9 cellular contexts compared by ENCODE assay signal in genomic region chr9:122402403-122403268, GRCh38. TPM values are rescaled to one million over a fixed set of nuclear protein-coding genes. Genes with fewer than 3 reads are reported as not detected.
A peak's percentile ranks its signal among the peaks of the same experiment; 100 is the strongest.
DNase-seq lines count a peak whose midpoint lies in the region; ATAC-seq and TF ChIP-seq lines count a peak whose summit lies in the region.
"Had no signal": no experiment of that assay in that cellular context is flagged by ENCODE, and none has a peak within 500 bp of the region (broad histone marks: within the 10 kb centered on the region; RNA-seq: fewer than 3 reads in every experiment).

No MANE protein-coding gene starts in this region.

- CTCF ChIA-PET in A673 (lab: Charles Lee) = interaction anchor here (0.5 kb wide), 1 partner anchor 343 kb away, joined by 6 read pairs; no protein-coding TSS in a partner anchor

- peaks cover 3% of the 10 kb centered on the region for H3K27me3 ChIP-seq in A673 (replicated peaks; ENCODE audit: insufficient read depth, low read depth, low read length, poor library complexity)
- H3K27me3 ChIP-seq in ascending aorta = no peaks in the 10 kb centered on the region

- H3K36me3 Mint-ChIP-seq in HFFc6 (ENCODE audit: low read depth) = 0 out of 2 replicates have a peak, but pooled peaks cover 16% of the 10 kb centered on the region

- H3K4me3 ChIP-seq in A673 (ENCODE audit: low read depth, low read length, poor library complexity, severe bottlenecking) (no peak overlapping the region), ascending aorta (no peak overlapping the region)

- peak overlapping the region; percentile 100 for H3K27ac Mint-ChIP-seq in HFFc6

- no peak for TF ChIP-seq CTCF in A673 (conservative IDR thresholded peaks at IDR 0.05; ENCODE audit: low read depth, low read length)
- no peak for TF ChIP-seq CTCF in HFFc6 (IDR thresholded peaks at IDR 0.05)
- TF ChIP-seq CTCF in ascending aorta (IDR thresholded peaks at IDR 0.05) = no peak

- H3K36me3 ChIP-seq in A673 (ENCODE audit: insufficient read depth, low read length, poor library complexity, severe bottlenecking) (no peaks in the 10 kb centered on the region), ascending aorta (no peaks in the 10 kb centered on the region)

- no peak overlapping the region for H3K27ac ChIP-seq in A673 (ENCODE audit: low read depth, low read length, poor library complexity, severe bottlenecking)
- H3K27ac ChIP-seq in ascending aorta = no peak overlapping the region
- H3K27ac ChIP-seq: VCaP had no signal

- intact Hi-C loops in A673 (cut with micrococcal nuclease; ENCODE audit: unreplicated experiment) (no loop called here), ascending aorta (cut with DNase I) (no loop called here)

- peaks cover 2% of the 10 kb centered on the region; the same call in 1 of the 2 replicates for H3K27me3 Mint-ChIP-seq in HFFc6 (ENCODE audit: insufficient read depth)

- ATAC-seq in HG02588 (IDR thresholded peaks at IDR 0.05; ENCODE audit: unreplicated experiment) = no peak
- ATAC-seq in GM19023 (IDR thresholded peaks at IDR 0.05; ENCODE audit: unreplicated experiment) = no peak

- DNase-seq in A673 (ENCODE audit: low spot score) (peak; percentile 69), HFFc6 (peak; percentile 99), kidney tubule cell (ENCODE audit: low spot score) (peak; percentile 95), ascending aorta (ENCODE audit: low spot score in 2 of 2) (no peak), NCI-H1436 treated with DMSO at 0.1 percent for 48 hours (lab: John Stamatoyannopoulos, UW) (no peak)
- DNase-seq in activated CD8-positive, alpha-beta memory T cell treated with anti-CD3 and anti-CD28 coated beads, Interleukin-2, amount 50 U/mL, for 24 hours (ENCODE audit: extremely low read depth) = peak; percentile 13

- peaks cover 5% of the 10 kb centered on the region for H3K9me3 Mint-ChIP-seq in HFFc6

- H3K9me3 ChIP-seq in A673 (ENCODE audit: low read depth, low read length, poor library complexity, severe bottlenecking) (no peaks in the 10 kb centered on the region), ascending aorta (no peaks in the 10 kb centered on the region)

- peak overlapping the region; percentile 74 for H3K4me3 Mint-ChIP-seq in HFFc6

- no TSS peak for BruUV-seq in A673 (replicated peaks; lab: Mats Ljungman, UMichigan)

- H3K4me1 ChIP-seq in A673 (ENCODE audit: insufficient read depth, low read length, poor library complexity, severe bottlenecking) = no peaks in the 10 kb centered on the region
- H3K4me1 ChIP-seq in ascending aorta = no peaks in the 10 kb centered on the region

- POLR2A ChIA-PET in A673 (lab: Charles Lee; ENCODE audit: low non-redundant PET) = no interaction called here

- peaks cover 50% of the 10 kb centered on the region for H3K4me1 Mint-ChIP-seq in HFFc6 (ENCODE audit: low read depth)

RNA-seq across cellular contexts. Expression of gene PTGS1, which starts 31.8 kb away (rescaled TPM):
- total RNA-seq in A673 (2021) (not detected in 2 replicates), ascending aorta (13.0 TPM)
- total RNA-seq in HFFc6 (2021; fragmentation: NEBNext Ultra II Directional; extraction: Animal tissue kit (Norgen Biotek cat#: 25700)) = 100 to 1,000 TPM in 3 of 6 experiments, 10 to 100 TPM in 3; 33.0 to 122 (median 102) TPM

Comparison
In these comparisons a context has a peak if more than half of its experiments do, and no peak if none do; other contexts are left out.
1. DNase-seq: peak in A673 (single experiment), HFFc6 (single experiment), activated CD8-positive, alpha-beta memory T cell treated with anti-CD3 and anti-CD28 coated beads, Interleukin-2, amount 50 U/mL, for 24 hours (single experiment) and kidney tubule cell (single experiment); none in ascending aorta (0 of 2) and NCI-H1436 treated with DMSO at 0.1 percent for 48 hours (single experiment).
2. RNA of gene PTGS1, which starts 31.8 kb away (total RNA-seq): 33.0 to 122 TPM in HFFc6 and 13.0 TPM in ascending aorta (single experiment); not detected in A673; every median in the first group is over 10 times any median in the second.